ENCODE assay signal across 29 cellular contexts in genomic region chr1:22127248-22127647, GRCh38. TPM values are rescaled to one million over a fixed set of nuclear protein-coding genes. Genes with fewer than 3 reads are reported as not detected.
"Had no signal": no experiment of that assay in that cellular context is flagged by ENCODE, and none has a peak within 500 bp of the region (broad histone marks: within the 10 kb centered on the region; RNA-seq: fewer than 3 reads in every experiment).

No MANE protein-coding gene starts in this region.

- H3K4me2 ChIP-seq: hepatocyte had no signal

- H3K79me2 ChIP-seq: hepatocyte had no signal

- H3K36me3 ChIP-seq: esophagus muscularis mucosa, gastroesophageal sphincter, heart left ventricle, ovary, sigmoid colon, tibial nerve, upper lobe of right lung, uterus had no signal

- H3K9me3 ChIP-seq: esophagus muscularis mucosa, gastroesophageal sphincter, heart left ventricle, mucosa of descending colon, ovary, psoas muscle, sigmoid colon, testis, tibial nerve, upper lobe of right lung, uterus had no signal

- H3K27me3 ChIP-seq: hepatocyte, ovary, sigmoid colon, testis, upper lobe of right lung, uterus had no signal

- DNase-seq: dermis blood vessel endothelial cell; effector memory CD4-positive, alpha-beta T cell; foreskin keratinocyte; immature natural killer cell; islet precursor cell; kidney glomerular epithelial cell; left colon; mesenchymal stem cell; mucosa of descending colon; naive B cell; ovary; sigmoid colon; stimulated activated CD4-positive, alpha-beta T cell treated with anti-CD3 and anti-CD28 coated beads, Interleukin-4, amount 100 ng/mL, for 4 hours; stimulated activated naive CD8-positive, alpha-beta T cell treated with anti-CD3 and anti-CD28 coated beads, Interleukin-15, Interleukin-2, amounts not matched to agents 100 U/mL and 50 U/mL, for 24 hours; testis; upper lobe of right lung had no signal

- H3K27ac ChIP-seq: coronary artery, esophagus muscularis mucosa, foreskin keratinocyte, gastroesophageal sphincter, heart left ventricle, hepatocyte, ovary, psoas muscle, sigmoid colon, testis, tibial nerve, upper lobe of right lung, uterus had no signal

- H3K4me1 ChIP-seq: foreskin keratinocyte, testis, upper lobe of right lung had no signal

- H2AFZ ChIP-seq: hepatocyte had no signal

- ATAC-seq: foreskin keratinocyte; gastroesophageal sphincter; heart left ventricle; left colon; mucosa of descending colon; natural killer cell treated with Interleukin-12 subunit alpha and Interleukin-12 subunit beta and Interleukin-15 and Interleukin-18, amount 100 ng/mL, for 72 hours; psoas muscle; stimulated activated memory B cell treated with anti-CD40 and anti-IgM and Interleukin-4, amounts not matched to agents 10 μg/mL and 1 μg/mL and 100 μg/mL, for 72 hours; stimulated activated naive CD8-positive, alpha-beta T cell treated with anti-CD3 and anti-CD28 coated beads, Interleukin-15, Interleukin-2, amounts not matched to agents 100 U/mL and 50 U/mL, for 24 hours; upper lobe of right lung had no signal

- H3K4me3 ChIP-seq: coronary artery, esophagus muscularis mucosa, gastroesophageal sphincter, heart left ventricle, hepatocyte, mucosa of descending colon, ovary, psoas muscle, sigmoid colon, testis, tibial nerve, upper lobe of right lung, uterus had no signal

RNA-seq across cellular contexts. Expression of gene WNT4, which starts 15.6 kb away (rescaled TPM):
- total RNA-seq: endothelial cell of umbilical vein; epithelial cell of proximal tubule; natural killer cell treated with Interleukin-12 subunit alpha and Interleukin-12 subunit beta and Interleukin-15 and Interleukin-18, amount 100 ng/mL, for 72 hours had no signal
- polyA plus RNA-seq: fibroblast of lung had no signal
